Comparison of ENCODE assay signal across 20 cellular contexts in the genomic region with DNA sequence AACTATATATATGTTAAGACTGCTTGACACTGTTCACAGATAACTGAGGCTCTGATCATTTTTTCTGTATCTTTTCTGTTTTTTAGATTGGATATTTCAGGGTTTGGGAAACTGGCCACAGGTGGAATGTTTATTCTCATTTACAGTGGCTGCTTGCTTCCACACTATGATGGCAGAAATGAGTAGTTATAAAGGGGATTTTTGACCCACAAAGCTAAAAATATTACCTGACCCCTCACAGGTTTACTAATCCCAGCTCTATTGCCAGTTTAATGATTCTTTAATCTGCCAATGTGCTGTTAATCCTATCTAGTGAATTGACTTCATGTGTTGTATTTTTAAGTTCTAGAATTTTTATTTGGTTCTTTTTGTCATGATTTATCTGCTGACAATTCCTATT. TPM values are rescaled to one million over a fixed set of nuclear protein-coding genes. Genes with fewer than 3 reads are reported as not detected.
DNase-seq lines count a peak whose midpoint lies in the region; ATAC-seq, FAIRE-seq and TF ChIP-seq lines count a peak whose summit lies in the region.
"Had no signal": no experiment of that assay in that cellular context is flagged by ENCODE, and none has a peak within 500 bp of the region (broad histone marks: within the 10 kb centered on the region; RNA-seq: fewer than 3 reads in every experiment).

No MANE protein-coding gene starts in this region.

- no peak for TF ChIP-seq EP300 in GM12878 (IDR thresholded peaks at IDR 0.05; ENCODE audit: borderline replicate concordance in 1 of 2, control insufficient read depth in 1 of 2, low read depth in 2 of 2, low read length in 2 of 2)

- no peak overlapping the region for H4K8ac ChIP-seq in trophoblast cell (ENCODE audit: low read depth, low read length)

- H4K20me1 ChIP-seq in GM12878 (ENCODE audit: control insufficient read depth, insufficient read depth), result no peaks in the 10 kb centered on the region

- DNase-seq in activated T-cell treated with anti-CD3 and anti-CD28 coated beads, Interleukin-2, amount 50 U/mL, for 72 hours, result no peak
- DNase-seq in activated T-cell treated with anti-CD3 and anti-CD28 coated beads, Interleukin-2, amount 50 U/mL, for 48 hours, result no peak
- DNase-seq in GM12878 (ENCODE audit: low read depth, low spot score) (peak; percentile 16), trophoblast cell (no peak)
- no peak for DNase-seq in stimulated activated CD4-positive, alpha-beta T cell treated with anti-CD3 and anti-CD28 coated beads, Interleukin-4, amount 100 ng/mL, for 24 hours
- DNase-seq: AML-193; Caco-2; Calu3; CD4-positive, alpha-beta T cell; CD8-positive, alpha-beta T cell; DMS79 treated with DMSO at 0.1 percent for 48 hours; GF-D8 had no signal

- H3K79me2 ChIP-seq in GM12878 (ENCODE audit: control insufficient read depth, insufficient read depth, low read length) (no peaks in the 10 kb centered on the region), trophoblast cell (ENCODE audit: control insufficient read depth, insufficient read depth, low read length, poor library complexity) (peaks cover 1% of the 10 kb centered on the region)

- no peak overlapping the region for H4K12ac ChIP-seq in trophoblast cell (ENCODE audit: low read depth, low read length)

- H2AFZ ChIP-seq in GM12878 (ENCODE audit: control insufficient read depth, low read depth, low read length), result no peak overlapping the region
- H2AFZ ChIP-seq in trophoblast cell (ENCODE audit: insufficient read depth, low read length, poor library complexity), result no peak overlapping the region

- POLR2A ChIA-PET in GM12878 (lab: Charles Lee), result interaction anchor here (0.5 kb wide), 1 partner anchor 670 kb away, joined by 6 read pairs; no protein-coding TSS in a partner anchor

- H3K27me3 Mint-ChIP-seq in activated T-cell treated with anti-CD3 and anti-CD28 coated beads, Interleukin-2, amount 50 U/mL, for 72 hours (ENCODE audit: low read depth), result no peaks in the 10 kb centered on the region

- H3K18ac ChIP-seq in trophoblast cell (ENCODE audit: low read length), result no peak overlapping the region

- no peak for FAIRE-seq in GM12878 (lab: Jason Lieb, UNC)
- FAIRE-seq: A549, D721Med, G401.6, GM12891 had no signal

- H3K27ac Mint-ChIP-seq in activated T-cell treated with anti-CD3 and anti-CD28 coated beads, Interleukin-2, amount 50 U/mL, for 72 hours, result peak overlapping the region; percentile 59
- H3K27ac Mint-ChIP-seq: B cell; CD4-positive, alpha-beta T cell; CD8-positive, alpha-beta T cell had no signal

- TF ChIP-seq CTCF in GM12878 (IDR thresholded peaks at IDR 0.05 in 2 of 3, conservative IDR thresholded peaks at IDR 0.05 in 1 of 3; ENCODE audit: control insufficient read depth in 2 of 3, extremely low read depth in 1 of 3, insufficient read depth in 1 of 3, low read depth in 3 of 3, low read length in 3 of 3), result no peak

- H2BK120ac ChIP-seq in trophoblast cell (ENCODE audit: insufficient read depth, low read length, poor library complexity), result no peak overlapping the region

- H3K4me3 Mint-ChIP-seq in activated T-cell treated with anti-CD3 and anti-CD28 coated beads, Interleukin-2, amount 50 U/mL, for 72 hours, result no peak overlapping the region
- H3K4me3 Mint-ChIP-seq: B cell; CD4-positive, alpha-beta T cell; CD8-positive, alpha-beta T cell had no signal

- H3K27me3 ChIP-seq in GM12878 (replicated peaks in 1 of 2; ENCODE audit: control insufficient read depth in 2 of 2, insufficient read depth in 2 of 2, low read length in 1 of 2) (no peaks in the 10 kb centered on the region), trophoblast cell (ENCODE audit: insufficient read depth, low read length) (no peaks in the 10 kb centered on the region)

- no peak for ATAC-seq in activated T-cell treated with anti-CD3 and anti-CD28 coated beads, Interleukin-2, amount 50 U/mL, for 72 hours (replicated peaks in 1 of 2)
- peak; percentile 59 for ATAC-seq in GM12878
- ATAC-seq: A549; CD8-positive, alpha-beta T cell had no signal

- no peak overlapping the region for H4K91ac ChIP-seq in trophoblast cell (ENCODE audit: low read depth, low read length)

- H3K27ac ChIP-seq in GM12878 (ENCODE audit: control insufficient read depth, insufficient read depth) (no peak overlapping the region; the same call in 1 of the 2 replicates), trophoblast cell (ENCODE audit: low read depth, low read length) (no peak overlapping the region)
- H3K27ac ChIP-seq: 22Rv1; A549; BLaER1 treated with 17β-estradiol and CSF1 and Interleukin-3, amounts not matched to agents 10 nM and 100 nM; C4-2B had no signal

- no peak overlapping the region for H3K4me3 ChIP-seq in GM12878
- no peak overlapping the region for H3K4me3 ChIP-seq in trophoblast cell (ENCODE audit: low read depth, low read length)
- H3K4me3 ChIP-seq: A549; BLaER1 treated with 17β-estradiol and CSF1 and Interleukin-3, amounts not matched to agents 10 nM and 100 nM had no signal

- peaks cover 6% of the 10 kb centered on the region in 2 donors for H3K9me3 Mint-ChIP-seq in activated T-cell treated with anti-CD3 and anti-CD28 coated beads, Interleukin-2, amount 50 U/mL, for 72 hours

- H3K79me1 ChIP-seq in trophoblast cell (ENCODE audit: low read length), result peaks cover 8% of the 10 kb centered on the region

- no peak overlapping the region for H3K14ac ChIP-seq in trophoblast cell (ENCODE audit: low read length)

- no TSS peak for BruUV-seq in GM12878 (replicated peaks; lab: Mats Ljungman, UMichigan)

- H3K36me3 Mint-ChIP-seq in activated T-cell treated with anti-CD3 and anti-CD28 coated beads, Interleukin-2, amount 50 U/mL, for 72 hours (ENCODE audit: insufficient read depth in 2 of 2), result peaks cover 4 to 8% of the 10 kb centered on the region in 2 donors

- peaks cover 5% of the 10 kb centered on the region for H3K9me3 ChIP-seq in GM12878 (replicated peaks; ENCODE audit: control insufficient read depth, insufficient read depth, low read length)
- no peaks in the 10 kb centered on the region for H3K9me3 ChIP-seq in trophoblast cell (ENCODE audit: insufficient read depth, low read depth, low read length)
- H3K9me3 ChIP-seq: A549, Caco-2 had no signal

- H3K4me1 Mint-ChIP-seq in activated T-cell treated with anti-CD3 and anti-CD28 coated beads, Interleukin-2, amount 50 U/mL, for 72 hours (ENCODE audit: low read depth), result peaks cover 20% of the 10 kb centered on the region

- in situ Hi-C loops in GM12878 (cut with MboI), result no loop called here

- H3K36me3 ChIP-seq in GM12878 (ENCODE audit: control insufficient read depth in 2 of 2, insufficient read depth in 2 of 2, low read length in 1 of 2) (peaks cover 0 to 4% of the 10 kb centered on the region in 2 experiments; a peak in 3 of 4 replicates), trophoblast cell (ENCODE audit: control insufficient read depth in 1 of 2, insufficient read depth in 2 of 2, low read length in 2 of 2) (no peaks in the 10 kb centered on the region)
- H3K36me3 ChIP-seq: BLaER1 treated with 17β-estradiol and CSF1 and Interleukin-3, amounts not matched to agents 10 nM and 100 nM had no signal

- no peak overlapping the region for H2AK5ac ChIP-seq in trophoblast cell (ENCODE audit: low read length)

- H3K4me2 ChIP-seq in GM12878 (ENCODE audit: control insufficient read depth, insufficient read depth), result no peak overlapping the region; the same call in 1 of the 2 replicates
- H3K4me2 ChIP-seq in trophoblast cell (ENCODE audit: low read length), result no peak overlapping the region
- H3K4me2 ChIP-seq: A549; BLaER1 treated with 17β-estradiol and CSF1 and Interleukin-3, amounts not matched to agents 10 nM and 100 nM had no signal

- no peak overlapping the region for H3K4ac ChIP-seq in trophoblast cell (ENCODE audit: low read depth, low read length)

- CTCF ChIA-PET in GM12878 (lab: Yijun Ruan, JAX), result interaction anchor here (1.2 to 2.7 kb wide), 2 partner anchors 216 kb away, joined by 3 to 10 read pairs; no protein-coding TSS in a partner anchor

- RAD21 ChIA-PET in GM12878 (lab: Charles Lee; ENCODE audit: unreplicated experiment), result no interaction called here

- TF ChIP-seq POLR2A in GM12878 (IDR thresholded peaks at IDR 0.05; ENCODE audit: low read depth, low read length), result no peak

- TF ChIP-seq RAD21 in GM12878 (IDR thresholded peaks at IDR 0.05; ENCODE audit: insufficient read depth, low read depth, low read length), result no peak

- intact Hi-C loops in GM12878 (cut with micrococcal nuclease; ENCODE audit: unreplicated experiment), result no loop called here

- SMC1A ChIA-PET in GM12878 (lab: Charles Lee; ENCODE audit: uncharacterized antibody, unreplicated experiment), result no interaction called here

- H2BK12ac ChIP-seq in trophoblast cell (ENCODE audit: low read length), result no peak overlapping the region

- no peaks in the 10 kb centered on the region for H3K4me1 ChIP-seq in GM12878 (ENCODE audit: control insufficient read depth, insufficient read depth, low read length)
- peaks cover 9% of the 10 kb centered on the region in 2 experiments for H3K4me1 ChIP-seq in trophoblast cell (ENCODE audit: control insufficient read depth in 1 of 2, insufficient read depth in 2 of 2, low read length in 2 of 2)
- H3K4me1 ChIP-seq: A549, Caco-2 had no signal

- no peak overlapping the region for H2BK5ac ChIP-seq in trophoblast cell (ENCODE audit: low read depth, low read length, poor library complexity)

- no peak overlapping the region for H3K23ac ChIP-seq in trophoblast cell (ENCODE audit: low read length)

- H3K9ac ChIP-seq in GM12878 (ENCODE audit: control insufficient read depth, insufficient read depth, low read length) (no peak overlapping the region), trophoblast cell (ENCODE audit: low read length) (no peak overlapping the region)
- H3K9ac ChIP-seq: BLaER1 treated with 17β-estradiol and CSF1 and Interleukin-3, amounts not matched to agents 10 nM and 100 nM had no signal

RNA-seq across cellular contexts. Expression of gene ACADS, which starts 29.6 kb away (rescaled TPM):
- total RNA-seq in activated T-cell treated with anti-CD3 and anti-CD28 coated beads, Interleukin-2, amount 50 U/mL, for 72 hours, result 10 to 100 TPM; 17.8 to 20.0 TPM
- 7.3 and 9.4 TPM in 2 replicates for total RNA-seq in GM12878 (2013; cell fraction: nucleolus; rRNA removed)
- total RNA-seq in GM12878 (2014; rRNA removed) (17.1 and 18.1 TPM in 2 replicates), GM12878 (2014; rRNA removed; fragmentation: Illumina TruSeq; extraction: Trizol) (4.1 and 5.0 TPM in 2 replicates), GM12878 (2021) (14.7 and 15.4 TPM in 2 replicates)
- polyA plus RNA-seq in GM12878 (2011; ENCODE audit: low read depth), result 3.6 TPM
- polyA plus RNA-seq in GM12878 (2011; rRNA removed) (2.6 and 5.0 TPM in 2 replicates), GM12878 (2014; fragmentation: Illumina TruSeq; extraction: Trizol) (0.40 and 2.4 TPM in 2 replicates), GM12878 (2014; fragmentation: Nextera tagmentation; extraction: Ambion mirVana) (under 1 TPM; 0.05 to 0.38 TPM), GM12878 (2014; rRNA removed) (15.3 and 16.0 TPM in 2 replicates), GM12878 (2016; fragmentation: Nextera tagmentation; extraction: Ambion mirVana) (10 to 100 TPM; 16.5 to 18.1 TPM)
- 8.0 and 11.7 TPM in 2 replicates for polyA plus RNA-seq in GM12878 (2011; cell fraction: cytosol; rRNA removed)
- 22.4 and 23.8 TPM in 2 replicates for polyA plus RNA-seq in GM12878 (2011; cell fraction: nucleus; rRNA removed)
- polyA plus RNA-seq in GM12878 (2012), result 14.1 and 16.9 TPM in 2 replicates
- 1.4 and 6.0 TPM in 2 replicates for polyA minus RNA-seq in GM12878 (2011; rRNA and poly(A)+ RNA removed)
- 3.6 TPM in 2 replicates for polyA minus RNA-seq in GM12878 (2011; cell fraction: cytosol; rRNA and poly(A)+ RNA removed)
- 4.0 and 4.1 TPM in 2 replicates for polyA minus RNA-seq in GM12878 (2011; cell fraction: nucleus; rRNA and poly(A)+ RNA removed)
- polyA plus RNA-seq in trophoblast cell (2013), result 4.4 and 4.6 TPM in 2 replicates

RNA-seq across cellular contexts. Expression of gene UNC119B, which starts 45.0 kb away (rescaled TPM):
- 10 to 100 TPM; 31.2 to 40.5 TPM for total RNA-seq in activated T-cell treated with anti-CD3 and anti-CD28 coated beads, Interleukin-2, amount 50 U/mL, for 72 hours
- 19.8 and 23.2 TPM in 2 replicates for total RNA-seq in GM12878 (2013; cell fraction: nucleolus; rRNA removed)
- 8.7 and 10.3 TPM in 2 replicates for total RNA-seq in GM12878 (2014; rRNA removed)
- 10.1 and 10.6 TPM in 2 replicates for total RNA-seq in GM12878 (2014; rRNA removed; fragmentation: Illumina TruSeq; extraction: Trizol)
- total RNA-seq in GM12878 (2021), result 22.4 and 23.3 TPM in 2 replicates
- polyA plus RNA-seq in GM12878 (2011; ENCODE audit: low read depth), result 13.1 TPM
- 31.5 and 31.7 TPM in 2 replicates for polyA plus RNA-seq in GM12878 (2011; rRNA removed)
- polyA plus RNA-seq in GM12878 (2011; cell fraction: cytosol; rRNA removed), result 27.5 and 28.4 TPM in 2 replicates
- 35.2 and 38.9 TPM in 2 replicates for polyA plus RNA-seq in GM12878 (2011; cell fraction: nucleus; rRNA removed)
- polyA plus RNA-seq in GM12878 (2012), result 13.6 and 16.4 TPM in 2 replicates
- polyA plus RNA-seq in GM12878 (2014; fragmentation: Illumina TruSeq; extraction: Trizol), result 16.3 and 17.9 TPM in 2 replicates
- 1 to 10 TPM; 4.3 to 8.5 TPM for polyA plus RNA-seq in GM12878 (2014; fragmentation: Nextera tagmentation; extraction: Ambion mirVana)
- 20.8 and 23.9 TPM in 2 replicates for polyA plus RNA-seq in GM12878 (2014; rRNA removed)
- 1 to 10 TPM; 5.9 to 7.6 TPM for polyA plus RNA-seq in GM12878 (2016; fragmentation: Nextera tagmentation; extraction: Ambion mirVana)
- 27.7 and 28.8 TPM in 2 replicates for polyA minus RNA-seq in GM12878 (2011; rRNA and poly(A)+ RNA removed)
- polyA minus RNA-seq in GM12878 (2011; cell fraction: cytosol; rRNA and poly(A)+ RNA removed), result 6.5 and 10.8 TPM in 2 replicates
- 13.2 and 18.2 TPM in 2 replicates for polyA minus RNA-seq in GM12878 (2011; cell fraction: nucleus; rRNA and poly(A)+ RNA removed)
- 14.7 and 15.2 TPM in 2 replicates for polyA plus RNA-seq in trophoblast cell (2013)
